25 cellular contexts compared by ENCODE assay signal in the genomic region with DNA sequence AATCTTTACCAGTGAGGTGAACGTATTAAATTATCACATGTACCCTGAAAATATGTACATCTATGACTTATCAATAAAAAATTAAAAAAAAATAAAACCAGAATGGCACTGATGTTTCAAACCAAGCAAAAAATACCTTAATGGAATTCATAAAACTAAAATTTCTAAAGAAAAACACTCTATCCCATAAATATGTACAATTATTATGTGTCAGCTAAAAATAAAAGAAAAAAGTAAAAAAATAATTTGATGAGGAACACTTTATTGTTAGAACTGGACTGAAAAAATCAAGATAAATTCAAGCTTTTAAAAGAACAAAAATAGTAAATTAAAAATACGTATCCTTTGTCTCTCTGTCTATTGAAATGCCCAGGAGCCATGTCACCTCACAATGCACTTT.
"Had no signal": no experiment of that assay in that cellular context is flagged by ENCODE, and none has a peak within 500 bp of the region (broad histone marks: within the 10 kb centered on the region; RNA-seq: fewer than 3 reads in every experiment).

No MANE protein-coding gene starts in this region.

- H3K9me3 ChIP-seq: colonic mucosa, esophagus squamous epithelium, gastrocnemius medialis, heart right ventricle, left lung, lower lobe of right lung had no signal

- H3K36me3 ChIP-seq: colonic mucosa, gastrocnemius medialis, heart right ventricle, left lung, lower lobe of right lung had no signal

- H3K4me3 ChIP-seq: colonic mucosa, esophagus squamous epithelium, gastrocnemius medialis, heart right ventricle, left lung, lower lobe of right lung had no signal

- H3K27ac ChIP-seq: colonic mucosa, epithelial cell of prostate, esophagus squamous epithelium, gastrocnemius medialis, heart right ventricle, left lung, lower lobe of right lung had no signal

- ATAC-seq: effector memory CD8-positive, alpha-beta T cell; esophagus mucosa; gastrocnemius medialis; left cardiac atrium; left lung; left ventricle myocardium superior; lower lobe of right lung; naive thymus-derived CD4-positive, alpha-beta T cell had no signal

- H3K27me3 ChIP-seq: colonic mucosa, esophagus squamous epithelium, gastrocnemius medialis, left lung had no signal

- DNase-seq: colonic mucosa; cortex of kidney; effector CD8-positive, alpha-beta T cell; effector memory CD8-positive, alpha-beta T cell; endodermal cell; erythroblast; esophagus squamous epithelium; foreskin melanocyte; gastrocnemius medialis; glutamatergic neuron; head of caudate nucleus; heart right ventricle; hippocampal formation; left cardiac atrium; left lung; left ventricle myocardium superior; lower lobe of right lung; mesendoderm; midbrain; naive thymus-derived CD4-positive, alpha-beta T cell had no signal

- H3K4me1 ChIP-seq: colonic mucosa, gastrocnemius medialis, heart right ventricle, left lung, lower lobe of right lung had no signal

- FAIRE-seq: endometrium, islet of Langerhans, keratinocyte had no signal
